Comparison of ENCODE assay signal across 10 cellular contexts in the genomic region with DNA sequence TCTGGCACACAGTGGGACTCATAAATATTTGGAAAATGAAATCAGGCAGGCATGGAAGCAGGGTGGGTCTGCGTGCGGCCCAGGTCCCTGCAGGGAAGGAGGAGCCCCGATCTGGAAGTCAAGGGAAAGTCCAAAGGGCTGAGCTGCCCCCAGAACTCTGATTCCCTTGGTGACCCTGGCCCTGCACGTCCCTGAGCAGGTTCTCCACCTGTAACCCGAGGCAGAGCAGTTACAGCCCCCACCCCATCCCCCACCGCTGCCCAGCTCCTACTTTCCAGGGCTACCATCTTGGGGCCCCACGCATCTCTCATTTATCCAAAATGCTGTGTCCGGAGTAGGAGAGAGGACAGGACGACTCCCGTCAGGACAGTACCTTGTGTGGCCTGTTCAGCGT. TPM values are rescaled to one million over a fixed set of nuclear protein-coding genes. Genes with fewer than 3 reads are reported as not detected.
DNase-seq lines count a peak whose midpoint lies in the region; ATAC-seq, FAIRE-seq and TF ChIP-seq lines count a peak whose summit lies in the region.
"Had no signal": no experiment of that assay in that cellular context is flagged by ENCODE, and none has a peak within 500 bp of the region (broad histone marks: within the 10 kb centered on the region; RNA-seq: fewer than 3 reads in every experiment).

No MANE protein-coding gene starts in this region.

- POLR2A ChIA-PET in HepG2 (lab: Yijun Ruan, JAX), result interaction anchor here (1.0 to 4.1 kb wide), 4 partner anchors 47 to 274 kb away, joined by 3 to 32 read pairs (median 4); a partner anchor contains a TSS

- DNase-seq in T-helper 2 cell treated with Interferon-gamma antibody and Interleukin-4, amounts not matched to agents 5 μg/mL and 100 μg/mL, for 36 hours (ENCODE audit: low spot score), result no peak
- DNase-seq in T-helper 2 cell (no peak), adipocyte (ENCODE audit: low read depth) (no peak), HepG2 (ENCODE audit: low spot score) (no peak), CD14-positive monocyte (ENCODE audit: low spot score) (no peak)
- DNase-seq: activated CD4-positive, CD25-positive, alpha-beta regulatory T cell treated with anti-CD3 and anti-CD28 coated beads, Interleukin-2, amount 50 U/mL, for 72 hours; NCI-H2081 treated with DMSO at 0.1 percent for 48 hours had no signal

- H2AFZ ChIP-seq in HepG2 (ENCODE audit: low read length), result no peak overlapping the region

- BruUV-seq in HepG2 (replicated peaks; lab: Mats Ljungman, UMichigan), result no TSS peak

- no peak for FAIRE-seq in HepG2 (lab: Jason Lieb, UNC)

- ATAC-seq in HepG2 (no peak), GM21529 (IDR thresholded peaks at IDR 0.05; ENCODE audit: unreplicated experiment) (no peak), GM21390 (IDR thresholded peaks at IDR 0.05; ENCODE audit: unreplicated experiment) (no peak)

- H3K36me3 ChIP-seq in adipocyte (ENCODE audit: control insufficient read depth, insufficient read depth, low read length, severe bottlenecking) (no peaks in the 10 kb centered on the region), HepG2 (replicated peaks in 1 of 2; ENCODE audit: control insufficient read depth in 1 of 2, insufficient read depth in 2 of 2, low read length in 2 of 2) (0 out of 5 replicates have a peak, but pooled peaks cover 0 to 3% of the 10 kb centered on the region in 2 experiments), subcutaneous abdominal adipose tissue (ENCODE audit: control insufficient read depth in 5 of 5, insufficient read depth in 5 of 5, low read length in 5 of 5) (peaks cover 0 to 7% (median 3%) of the 10 kb centered on the region in 5 donors)

- CTCF ChIA-PET in HepG2 (lab: Yijun Ruan, JAX; ENCODE audit: low intra/inter-chr PET ratio, low total read pairs), result no interaction called here

- no peaks in the 10 kb centered on the region for H3K27me3 Mint-ChIP-seq in T-helper 2 cell treated with Interferon-gamma antibody and Interleukin-4, amounts not matched to agents 5 μg/mL and 100 μg/mL, for 36 hours (ENCODE audit: low read depth)
- H3K27me3 Mint-ChIP-seq in CD14-positive monocyte (ENCODE audit: low read depth in 3 of 3), result peaks cover 3 to 24% (median 15%) of the 10 kb centered on the region in 3 donors

- TF ChIP-seq EP300 in HepG2 (IDR thresholded peaks at IDR 0.05; ENCODE audit: low read depth in 2 of 2, low read length in 2 of 2), result no peak
- no peak for TF ChIP-seq EP300 in HepG2 (CRISPR knock-in tag; IDR thresholded peaks at IDR 0.05; ENCODE audit: borderline replicate concordance)

- intact Hi-C loops in HepG2 (cut with micrococcal nuclease; ENCODE audit: unreplicated experiment), result no loop called here
- intact Hi-C loops in CD14-positive monocyte (cut with micrococcal nuclease), result loop anchor here (5.0 kb wide), 1 partner anchor 55 kb away; no protein-coding TSS in a partner anchor

- H3K4me3 Mint-ChIP-seq in T-helper 2 cell treated with Interferon-gamma antibody and Interleukin-4, amounts not matched to agents 5 μg/mL and 100 μg/mL, for 36 hours, result peak overlapping the region; percentile 92
- H3K4me3 Mint-ChIP-seq in CD14-positive monocyte, result peak overlapping the region in 1 of 2 donors; percentile 64

- in situ Hi-C loops in HepG2 (cut with HindIII; ENCODE audit: extremely low pct_ligation_motif_present, low pct_unique_long_range_greater_than_20kb), result no loop called here

- no peaks in the 10 kb centered on the region for H3K79me2 ChIP-seq in HepG2 (ENCODE audit: insufficient read depth, low read length)

- peak overlapping the region; percentile 83 for H3K27ac Mint-ChIP-seq in T-helper 2 cell treated with Interferon-gamma antibody and Interleukin-4, amounts not matched to agents 5 μg/mL and 100 μg/mL, for 36 hours
- no peak overlapping the region for H3K27ac Mint-ChIP-seq in CD14-positive monocyte

- WGBS in HepG2 (ENCODE audit: low lambda C conversion rate), result 72% methylated on average over 10 of the region's 11 CpGs

- H3K9me3 Mint-ChIP-seq in T-helper 2 cell treated with Interferon-gamma antibody and Interleukin-4, amounts not matched to agents 5 μg/mL and 100 μg/mL, for 36 hours, result no peaks in the 10 kb centered on the region
- peaks cover 0 to 2% (median 0%) of the 10 kb centered on the region in 7 donors for H3K9me3 Mint-ChIP-seq in CD14-positive monocyte

- H3K4me1 ChIP-seq in adipocyte (ENCODE audit: control insufficient read depth, insufficient read depth, low read length), result peaks cover 62% of the 10 kb centered on the region
- H3K4me1 ChIP-seq in HepG2 (ENCODE audit: insufficient read depth, low read length), result peaks cover 64% of the 10 kb centered on the region
- peaks cover 5 to 75% (median 69%) of the 10 kb centered on the region in 5 donors for H3K4me1 ChIP-seq in subcutaneous abdominal adipose tissue (ENCODE audit: control insufficient read depth in 5 of 5, insufficient read depth in 5 of 5, low read length in 5 of 5)

- H3K4me3 ChIP-seq in adipocyte (ENCODE audit: low read length) (peak overlapping the region; percentile 82), HepG2 (replicated peaks in 1 of 3; ENCODE audit: insufficient read depth in 1 of 3, low read depth in 2 of 3, low read length in 3 of 3) (peak overlapping the region in 2 of 3 experiments; percentile 68 to 90; a peak in 4 of 6 replicates), subcutaneous abdominal adipose tissue (ENCODE audit: low read depth in 1 of 5, low read length in 5 of 5) (peak overlapping the region in 4 of 5 donors; percentile 67 to 87 (median 85))

- no peaks in the 10 kb centered on the region for H3K9me3 ChIP-seq in adipocyte (ENCODE audit: control insufficient read depth, low read length)
- no peaks in the 10 kb centered on the region for H3K9me3 ChIP-seq in HepG2 (ENCODE audit: low read length)
- no peaks in the 10 kb centered on the region for H3K9me3 ChIP-seq in subcutaneous abdominal adipose tissue (ENCODE audit: control insufficient read depth in 5 of 5, low read length in 5 of 5)

- no peak for TF ChIP-seq RAD21 in HepG2 (CRISPR knock-in tag; IDR thresholded peaks at IDR 0.05)

- H3K9ac ChIP-seq in adipocyte (ENCODE audit: low read length) (peak overlapping the region; percentile 95), HepG2 (ENCODE audit: insufficient read depth, low read depth, low read length) (0 out of 2 replicates have a peak overlapping the region, but pooled peaks have one; percentile 66), subcutaneous abdominal adipose tissue (ENCODE audit: low read length in 5 of 5) (peak overlapping the region in 4 of 5 donors; percentile 32 to 84 (median 56))

- H3K36me3 Mint-ChIP-seq in T-helper 2 cell treated with Interferon-gamma antibody and Interleukin-4, amounts not matched to agents 5 μg/mL and 100 μg/mL, for 36 hours (ENCODE audit: low read depth), result peaks cover 41% of the 10 kb centered on the region
- no peaks in the 10 kb centered on the region for H3K36me3 Mint-ChIP-seq in CD14-positive monocyte

- H4K20me1 ChIP-seq in HepG2 (ENCODE audit: insufficient read depth, low read length), result peaks cover 7% of the 10 kb centered on the region; the same call in 1 of the 2 replicates

- H3K27me3 ChIP-seq in adipocyte (replicated peaks; ENCODE audit: control insufficient read depth, insufficient read depth, low read length) (no peaks in the 10 kb centered on the region), HepG2 (ENCODE audit: control insufficient read depth in 1 of 2, insufficient read depth in 2 of 2, low read length in 2 of 2) (peaks cover 10 to 20% of the 10 kb centered on the region in 2 experiments; a peak in 4 of 5 replicates), subcutaneous abdominal adipose tissue (ENCODE audit: control insufficient read depth in 5 of 5, insufficient read depth in 4 of 5, low read length in 5 of 5) (no peaks in the 10 kb centered on the region)

- no peak for TF ChIP-seq POLR2A in HepG2 (IDR thresholded peaks at IDR 0.05; ENCODE audit: insufficient read depth in 1 of 2, low read depth in 2 of 2, low read length in 2 of 2)

- H3K27ac ChIP-seq in HepG2 (ENCODE audit: extremely low read length, insufficient read depth, low read length), result peak overlapping the region; percentile 44
- H3K27ac ChIP-seq in subcutaneous abdominal adipose tissue (ENCODE audit: low read depth, low read length), result peak overlapping the region; percentile 90

- TF ChIP-seq CTCF in HepG2 (CRISPR knock-in tag; IDR thresholded peaks at IDR 0.05) (no peak), CD14-positive monocyte (IDR thresholded peaks at IDR 0.05) (no peak)

- peaks cover 65% of the 10 kb centered on the region for H3K4me1 Mint-ChIP-seq in T-helper 2 cell treated with Interferon-gamma antibody and Interleukin-4, amounts not matched to agents 5 μg/mL and 100 μg/mL, for 36 hours (ENCODE audit: low read depth)
- H3K4me1 Mint-ChIP-seq in CD14-positive monocyte, result peaks cover 34% of the 10 kb centered on the region

- H3K4me2 ChIP-seq in HepG2 (ENCODE audit: low read depth, low read length), result peak overlapping the region; percentile 91

RNA-seq across cellular contexts. Expression of a gene that starts 2.1 kb away (rescaled TPM):
- 3.2 and 3.8 TPM in 2 replicates for total RNA-seq in HepG2 (2016; rRNA removed; fragmentation: Illumina TruSeq; extraction: Trizol)
- 1.5 TPM in 2 replicates for total RNA-seq in HepG2 (2016; cell fraction: cytosol; rRNA removed; fragmentation: Illumina TruSeq; extraction: Trizol; ENCODE audit: low read depth)
- total RNA-seq in HepG2 (2016; cell fraction: insoluble cytoplasmic fraction; rRNA removed; fragmentation: Illumina TruSeq; extraction: Trizol), result 3.0 and 4.1 TPM in 2 replicates
- 2.6 and 2.8 TPM in 2 replicates for total RNA-seq in HepG2 (2016; cell fraction: membrane; rRNA removed; fragmentation: Illumina TruSeq; extraction: Trizol)
- 1.9 and 2.3 TPM in 2 replicates for total RNA-seq in HepG2 (2016; cell fraction: nucleus; rRNA removed; fragmentation: Illumina TruSeq; extraction: Trizol)
- polyA plus RNA-seq in HepG2 (2011; rRNA removed), result 2.9 TPM in 2 replicates
- polyA plus RNA-seq in HepG2 (2011; cell fraction: cytosol; rRNA removed), result 1.7 and 4.1 TPM in 2 replicates
- polyA plus RNA-seq in HepG2 (2011; cell fraction: nucleus; rRNA removed), result 3.9 and 4.0 TPM in 2 replicates
- polyA plus RNA-seq in HepG2 (2012), result 0.71 and 1.4 TPM in 2 replicates
- polyA plus RNA-seq in HepG2 (2016; cell fraction: cytosol; fragmentation: Illumina TruSeq; extraction: Trizol; ENCODE audit: low read depth), result 0.36 and 0.54 TPM in 2 replicates
- 2.4 and 2.7 TPM in 2 replicates for polyA plus RNA-seq in HepG2 (2016; cell fraction: insoluble cytoplasmic fraction; fragmentation: Illumina TruSeq; extraction: Trizol; ENCODE audit: low read depth)
- polyA plus RNA-seq in HepG2 (2016; cell fraction: membrane; fragmentation: Illumina TruSeq; extraction: Trizol; ENCODE audit: low read depth), result 1.1 and 1.4 TPM in 2 replicates
- polyA plus RNA-seq in HepG2 (2016; cell fraction: nucleus; fragmentation: Illumina TruSeq; extraction: Trizol; ENCODE audit: insufficient read depth, low read depth), result 2.7 TPM in 2 replicates
- 2.0 and 6.9 TPM in 2 replicates for polyA minus RNA-seq in HepG2 (2011; rRNA and poly(A)+ RNA removed; ENCODE audit: low replicate concordance)
- polyA minus RNA-seq in HepG2 (2011; cell fraction: cytosol; rRNA and poly(A)+ RNA removed), result 1.5 and 3.6 TPM in 2 replicates
- polyA minus RNA-seq in HepG2 (2011; cell fraction: nucleus; rRNA and poly(A)+ RNA removed), result 2.1 and 3.0 TPM in 2 replicates
- under 1 TPM; 0.11 to 0.26 TPM for polyA plus RNA-seq in CD14-positive monocyte

RNA-seq across cellular contexts. Expression of a gene that starts 47.7 kb away (rescaled TPM):
- total RNA-seq in HepG2 (2016; rRNA removed; fragmentation: Illumina TruSeq; extraction: Trizol), result 34.4 and 34.8 TPM in 2 replicates
- total RNA-seq in HepG2 (2016; cell fraction: cytosol; rRNA removed; fragmentation: Illumina TruSeq; extraction: Trizol; ENCODE audit: low read depth), result 28.6 and 28.9 TPM in 2 replicates
- 29.0 and 35.2 TPM in 2 replicates for total RNA-seq in HepG2 (2016; cell fraction: insoluble cytoplasmic fraction; rRNA removed; fragmentation: Illumina TruSeq; extraction: Trizol)
- total RNA-seq in HepG2 (2016; cell fraction: membrane; rRNA removed; fragmentation: Illumina TruSeq; extraction: Trizol), result 73.3 and 76.2 TPM in 2 replicates
- 17.3 and 21.4 TPM in 2 replicates for total RNA-seq in HepG2 (2016; cell fraction: nucleus; rRNA removed; fragmentation: Illumina TruSeq; extraction: Trizol)
- polyA plus RNA-seq in HepG2 (2011; rRNA removed), result 17.7 and 19.6 TPM in 2 replicates
- polyA plus RNA-seq in HepG2 (2011; cell fraction: cytosol; rRNA removed), result 18.1 TPM in 2 replicates
- 13.1 and 14.3 TPM in 2 replicates for polyA plus RNA-seq in HepG2 (2011; cell fraction: nucleus; rRNA removed)
- polyA plus RNA-seq in HepG2 (2012), result 15.9 and 18.6 TPM in 2 replicates
- 37.7 and 38.6 TPM in 2 replicates for polyA plus RNA-seq in HepG2 (2016; cell fraction: cytosol; fragmentation: Illumina TruSeq; extraction: Trizol; ENCODE audit: low read depth)
- 28.6 and 34.2 TPM in 2 replicates for polyA plus RNA-seq in HepG2 (2016; cell fraction: insoluble cytoplasmic fraction; fragmentation: Illumina TruSeq; extraction: Trizol; ENCODE audit: low read depth)
- polyA plus RNA-seq in HepG2 (2016; cell fraction: membrane; fragmentation: Illumina TruSeq; extraction: Trizol; ENCODE audit: low read depth), result 64.1 and 65.3 TPM in 2 replicates
- 29.3 and 31.8 TPM in 2 replicates for polyA plus RNA-seq in HepG2 (2016; cell fraction: nucleus; fragmentation: Illumina TruSeq; extraction: Trizol; ENCODE audit: insufficient read depth, low read depth)
- 5.1 and 12.9 TPM in 2 replicates for polyA minus RNA-seq in HepG2 (2011; rRNA and poly(A)+ RNA removed; ENCODE audit: low replicate concordance)
- 8.3 and 8.7 TPM in 2 replicates for polyA minus RNA-seq in HepG2 (2011; cell fraction: cytosol; rRNA and poly(A)+ RNA removed)
- 6.7 and 10.4 TPM in 2 replicates for polyA minus RNA-seq in HepG2 (2011; cell fraction: nucleus; rRNA and poly(A)+ RNA removed)
- polyA plus RNA-seq in CD14-positive monocyte, result 1 to 10 TPM; 6.0 to 8.0 TPM
